Comparison of ENCODE assay signal across 22 cellular contexts in the genomic region with DNA sequence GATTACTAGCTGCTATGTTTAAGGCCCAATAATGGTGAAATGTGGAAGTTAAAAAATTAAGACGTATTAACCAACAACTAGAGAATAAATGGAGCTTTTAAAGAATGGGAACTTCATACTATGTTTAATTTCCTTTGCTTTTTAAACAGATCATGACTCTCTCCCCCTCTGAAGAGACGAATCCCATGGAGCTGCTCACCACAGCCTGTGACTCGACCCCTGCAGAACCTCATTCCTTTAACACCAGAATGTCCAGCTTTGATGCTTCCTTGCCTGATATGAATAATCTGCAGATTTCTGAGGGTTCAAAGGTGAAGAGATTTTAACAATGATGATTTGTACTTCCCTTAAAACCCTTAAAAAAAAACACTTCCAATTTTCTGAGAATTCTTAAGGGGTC. TPM values are rescaled to one million over a fixed set of nuclear protein-coding genes. Genes with fewer than 3 reads are reported as not detected.
DNase-seq lines count a peak whose midpoint lies in the region; ATAC-seq, FAIRE-seq and TF ChIP-seq lines count a peak whose summit lies in the region.
"Had no signal": no experiment of that assay in that cellular context is flagged by ENCODE, and none has a peak within 500 bp of the region (broad histone marks: within the 10 kb centered on the region; RNA-seq: fewer than 3 reads in every experiment).

No MANE protein-coding gene starts in this region.

- no peak for FAIRE-seq in endothelial cell of umbilical vein (lab: Jason Lieb, UNC)
- FAIRE-seq: GM12878 had no signal

- POLR2A ChIA-PET in endothelial cell of umbilical vein (lab: Charles Lee), result no interaction called here

- H3K9ac ChIP-seq in endothelial cell of umbilical vein (replicated peaks; ENCODE audit: extremely low read depth, insufficient read depth, low read length), result peak overlapping the region; percentile 86
- H3K9ac ChIP-seq in neuronal stem cell (ENCODE audit: low read depth, low read length, poor library complexity), result no peak overlapping the region

- H3K4ac ChIP-seq in neuronal stem cell (ENCODE audit: low read length), result no peak overlapping the region

- no peak for TF ChIP-seq POLR2A in heart left ventricle (IDR thresholded peaks at IDR 0.05)
- TF ChIP-seq POLR2A in endothelial cell of umbilical vein (IDR thresholded peaks at IDR 0.05; ENCODE audit: low read depth, low read length), result no peak
- no peak for TF ChIP-seq POLR2A in uterus (IDR thresholded peaks at IDR 0.05)

- no peak overlapping the region for H2BK5ac ChIP-seq in neuronal stem cell (ENCODE audit: low read length)

- H2AFZ ChIP-seq in endothelial cell of umbilical vein (ENCODE audit: low read depth, low read length), result no peak overlapping the region
- H2AFZ ChIP-seq in neuronal stem cell (ENCODE audit: low read length), result no peak overlapping the region

- H3K23ac ChIP-seq in neuronal stem cell (ENCODE audit: low read depth, low read length, poor library complexity), result no peak overlapping the region

- dilution Hi-C loops in endothelial cell of umbilical vein (cut with MboI; ENCODE audit: extremely low pct_ligation_motif_present, low sequenced_read_pairs), result no loop called here

- no peaks in the 10 kb centered on the region for H4K20me1 ChIP-seq in endothelial cell of umbilical vein (replicated peaks; ENCODE audit: control insufficient read depth, extremely low read depth, insufficient read depth, low read length)

- BruUV-seq in endothelial cell of umbilical vein (replicated peaks; lab: Mats Ljungman, UMichigan), result no TSS peak

- H2AK5ac ChIP-seq in neuronal stem cell (ENCODE audit: low read depth, low read length), result no peak overlapping the region

- H3K4me1 Mint-ChIP-seq in nephron, result peaks cover 31% of the 10 kb centered on the region
- no peaks in the 10 kb centered on the region for H3K4me1 Mint-ChIP-seq in activated naive CD4-positive, alpha-beta T cell treated with anti-CD3 and anti-CD28 coated beads for 36 hours (ENCODE audit: low read depth)

- intact Hi-C loops in heart left ventricle (cut with DNase I) (loop anchor here in 1 of 10 donors (5.0 kb wide), 1 partner anchor 40 kb away; no protein-coding TSS in a partner anchor), left ventricle myocardium superior (cut with micrococcal nuclease) (no loop called here), endothelial cell of umbilical vein (cut with micrococcal nuclease) (no loop called here), uterus (cut with DNase I; ENCODE audit: low total_unique reads) (no loop called here)
- intact Hi-C loops in activated naive CD4-positive, alpha-beta T cell treated with anti-CD3 and anti-CD28 coated beads for 36 hours (cut with micrococcal nuclease), result no loop called here

- H3K4me3 Mint-ChIP-seq in nephron, result no peak overlapping the region
- no peak overlapping the region for H3K4me3 Mint-ChIP-seq in activated naive CD4-positive, alpha-beta T cell treated with anti-CD3 and anti-CD28 coated beads for 36 hours
- H3K4me3 Mint-ChIP-seq: CD4-positive, alpha-beta T cell had no signal

- no peaks in the 10 kb centered on the region for H3K79me1 ChIP-seq in neuronal stem cell (ENCODE audit: low read depth, low read length)

- no peak overlapping the region for H4K8ac ChIP-seq in neuronal stem cell (ENCODE audit: low read depth, low read length)

- DNase-seq in heart left ventricle, result no peak
- no peak for DNase-seq in left ventricle myocardium superior
- no peak for DNase-seq in endothelial cell of umbilical vein (ENCODE audit: low read depth, low spot score)
- DNase-seq in uterus, result no peak
- DNase-seq in superior temporal gyrus (ENCODE audit: extremely low spot score), result no peak
- no peak for DNase-seq in neuronal stem cell (ENCODE audit: low spot score)
- no peak for DNase-seq in activated naive CD4-positive, alpha-beta T cell treated with anti-CD3 and anti-CD28 coated beads for 36 hours
- DNase-seq: activated CD4-positive, alpha-beta T cell treated with anti-CD3 and anti-CD28 coated beads for 1 hour; activated CD8-positive, alpha-beta memory T cell treated with anti-CD3 and anti-CD28 coated beads, Interleukin-2, amount 50 U/mL, for 48 hours; CD4-positive, alpha-beta T cell; MM.1S; spleen had no signal

- H3K36me3 Mint-ChIP-seq in nephron (ENCODE audit: low read depth), result peaks cover 10% of the 10 kb centered on the region
- H3K36me3 Mint-ChIP-seq in activated naive CD4-positive, alpha-beta T cell treated with anti-CD3 and anti-CD28 coated beads for 36 hours (ENCODE audit: low read depth), result peaks cover 2% of the 10 kb centered on the region
- H3K36me3 Mint-ChIP-seq: activated naive CD4-positive, alpha-beta T cell treated with anti-CD3 and anti-CD28 coated beads, Interleukin-2, amount 50 U/mL, for 72 hours had no signal

- no peaks in the 10 kb centered on the region for H3K9me3 Mint-ChIP-seq in nephron
- no peaks in the 10 kb centered on the region for H3K9me3 Mint-ChIP-seq in activated naive CD4-positive, alpha-beta T cell treated with anti-CD3 and anti-CD28 coated beads for 36 hours
- H3K9me3 Mint-ChIP-seq: activated naive CD4-positive, alpha-beta T cell treated with anti-CD3 and anti-CD28 coated beads, Interleukin-2, amount 50 U/mL, for 72 hours; CD4-positive, alpha-beta T cell had no signal

- 47 to 57% (median 50%) methylated on average over 3 of the region's 3 CpGs for WGBS in heart left ventricle, 4 donors
- no CpG with 5 or more reads among the region's 3 CpGs for WGBS in neuronal stem cell (ENCODE audit: extremely low coverage in 2 of 2, insufficient read length in 2 of 2, insufficient replicate concordance in 1 of 2), 2 donors

- H2BK12ac ChIP-seq in neuronal stem cell (ENCODE audit: low read length), result no peak overlapping the region

- H3K27ac ChIP-seq in heart left ventricle (peak overlapping the region; percentile 62 to 84 (median 76)), endothelial cell of umbilical vein (ENCODE audit: insufficient read depth, low read depth, low read length) (peak overlapping the region; percentile 86), uterus (peak overlapping the region; percentile 78 to 88), neuronal stem cell (replicated peaks; ENCODE audit: low read length) (no peak overlapping the region)
- H3K27ac ChIP-seq: 22Rv1, neutrophil, RWPE1 had no signal

- CTCF ChIA-PET in endothelial cell of umbilical vein (lab: Charles Lee), result interaction anchor here (0.8 to 3.8 kb wide), 2 partner anchors 16 to 26 kb away, joined by 3 to 31 read pairs; no protein-coding TSS in a partner anchor
- CTCF ChIA-PET in activated naive CD4-positive, alpha-beta T cell treated with anti-CD3 and anti-CD28 coated beads for 36 hours (lab: Charles Lee), result no interaction called here

- no peak overlapping the region for H3K18ac ChIP-seq in neuronal stem cell (ENCODE audit: low read length)

- H4K91ac ChIP-seq in neuronal stem cell (ENCODE audit: low read depth, low read length, poor library complexity), result no peak overlapping the region

- H3K9me3 ChIP-seq in heart left ventricle, result no peaks in the 10 kb centered on the region
- no peaks in the 10 kb centered on the region for H3K9me3 ChIP-seq in endothelial cell of umbilical vein (replicated peaks; ENCODE audit: control insufficient read depth, insufficient read depth, low read length)
- H3K9me3 ChIP-seq in uterus, result no peaks in the 10 kb centered on the region
- H3K9me3 ChIP-seq in neuronal stem cell (replicated peaks in 1 of 2; ENCODE audit: control insufficient read depth in 2 of 2, insufficient read depth in 1 of 2, low read depth in 1 of 2, low read length in 2 of 2), result no peaks in the 10 kb centered on the region
- H3K9me3 ChIP-seq: neutrophil, spleen had no signal

- TF ChIP-seq CTCF in heart left ventricle (IDR thresholded peaks at IDR 0.05) (no peak), endothelial cell of umbilical vein (IDR thresholded peaks at IDR 0.05; ENCODE audit: extremely low read depth in 1 of 2, insufficient read depth in 1 of 2, low read depth in 1 of 2, low read length in 2 of 2) (no peak), nephron (IDR thresholded peaks at IDR 0.05; ENCODE audit: unreplicated experiment in 3 of 3) (no peak), uterus (IDR thresholded peaks at IDR 0.05) (no peak)

- H3K79me2 ChIP-seq in endothelial cell of umbilical vein (ENCODE audit: control insufficient read depth, insufficient read depth, low read length), result peaks cover 22% of the 10 kb centered on the region

- H3K4me3 ChIP-seq in heart left ventricle, result peak overlapping the region in 2 of 12 donors; percentile 6 to 10
- peak overlapping the region; percentile 36 to 75 (median 43) for H3K4me3 ChIP-seq in endothelial cell of umbilical vein (replicated peaks in 1 of 3; ENCODE audit: insufficient read depth in 1 of 3, low read depth in 1 of 3, low read length in 3 of 3)
- H3K4me3 ChIP-seq in uterus, result no peak overlapping the region
- no peak overlapping the region for H3K4me3 ChIP-seq in neuronal stem cell (ENCODE audit: low read length in 2 of 2)
- H3K4me3 ChIP-seq: GM12878, spleen had no signal

- H3K27me3 ChIP-seq in heart left ventricle (no peaks in the 10 kb centered on the region), endothelial cell of umbilical vein (ENCODE audit: control insufficient read depth in 2 of 2, insufficient read depth in 2 of 2, low read length in 2 of 2) (no peaks in the 10 kb centered on the region), uterus (no peaks in the 10 kb centered on the region), neuronal stem cell (ENCODE audit: control insufficient read depth in 3 of 3, insufficient read depth in 3 of 3, low read depth in 1 of 3, low read length in 3 of 3) (no peaks in the 10 kb centered on the region)
- H3K27me3 ChIP-seq: neutrophil, spleen had no signal

- no peaks in the 10 kb centered on the region for H3K9me1 ChIP-seq in endothelial cell of umbilical vein (replicated peaks; ENCODE audit: control insufficient read depth, extremely low read depth, insufficient read depth, low read length)

- H3K4me1 ChIP-seq in heart left ventricle, result peaks cover 9 to 89% (median 57%) of the 10 kb centered on the region in 12 donors
- H3K4me1 ChIP-seq in endothelial cell of umbilical vein (ENCODE audit: control insufficient read depth, extremely low read depth, insufficient read depth, low read length), result peaks cover 74% of the 10 kb centered on the region
- no peaks in the 10 kb centered on the region for H3K4me1 ChIP-seq in uterus
- H3K4me1 ChIP-seq in neuronal stem cell (ENCODE audit: control insufficient read depth in 2 of 2, insufficient read depth in 1 of 2, low read depth in 1 of 2, low read length in 2 of 2), result no peaks in the 10 kb centered on the region

- peak overlapping the region; percentile 84 to 90 (median 87) for H3K27ac Mint-ChIP-seq in nephron
- H3K27ac Mint-ChIP-seq in activated naive CD4-positive, alpha-beta T cell treated with anti-CD3 and anti-CD28 coated beads for 36 hours, result no peak overlapping the region
- H3K27ac Mint-ChIP-seq: activated naive CD4-positive, alpha-beta T cell treated with anti-CD3 and anti-CD28 coated beads, Interleukin-2, amount 50 U/mL, for 72 hours; CD4-positive, alpha-beta T cell had no signal

- H3K14ac ChIP-seq in neuronal stem cell (ENCODE audit: low read length), result no peak overlapping the region

- H3K36me3 ChIP-seq in heart left ventricle (peaks cover 0 to 69% (median 31%) of the 10 kb centered on the region in 9 donors), endothelial cell of umbilical vein (ENCODE audit: control insufficient read depth in 2 of 2, extremely low read depth in 1 of 2, insufficient read depth in 2 of 2, low read length in 2 of 2) (peaks cover 0 to 10% of the 10 kb centered on the region in 2 experiments), uterus (no peaks in the 10 kb centered on the region), neuronal stem cell (replicated peaks in 1 of 2; ENCODE audit: control insufficient read depth in 2 of 2, insufficient read depth in 2 of 2, low read length in 2 of 2) (peaks cover 0 to 4% of the 10 kb centered on the region in 2 donors)

- no peak overlapping the region for H2BK120ac ChIP-seq in neuronal stem cell (ENCODE audit: low read depth, low read length)

- no peak overlapping the region for H2BK15ac ChIP-seq in neuronal stem cell (ENCODE audit: low read length)

- H3K4me2 ChIP-seq in endothelial cell of umbilical vein (ENCODE audit: insufficient read depth, low read length) (peak overlapping the region; percentile 93), neuronal stem cell (ENCODE audit: insufficient read depth, low read length, poor library complexity, severe bottlenecking) (no peak overlapping the region)

- ATAC-seq in heart left ventricle, result no peak
- no peak for ATAC-seq in left ventricle myocardium superior
- ATAC-seq: activated naive CD4-positive, alpha-beta T cell treated with anti-CD3 and anti-CD28 coated beads, Interleukin-2, amount 50 U/mL, for 72 hours; GM12878 had no signal

- H3K27me3 Mint-ChIP-seq in nephron (ENCODE audit: low read depth), result no peaks in the 10 kb centered on the region
- H3K27me3 Mint-ChIP-seq in activated naive CD4-positive, alpha-beta T cell treated with anti-CD3 and anti-CD28 coated beads for 36 hours (ENCODE audit: low read depth), result no peaks in the 10 kb centered on the region
- H3K27me3 Mint-ChIP-seq: CD4-positive, alpha-beta T cell had no signal

RNA-seq across cellular contexts. Expression of gene ZAR1L, which starts 53.0 kb away (rescaled TPM):
- not detected for total RNA-seq in heart left ventricle
- not detected for polyA plus RNA-seq in heart left ventricle
- total RNA-seq in left ventricle myocardium superior, result not detected
- not detected in 2 replicates for total RNA-seq in endothelial cell of umbilical vein
- polyA plus RNA-seq in endothelial cell of umbilical vein, result 0.05 TPM in 1 of 2 replicates, not detected in the other
- not detected in 2 replicates for polyA plus RNA-seq in endothelial cell of umbilical vein (2011; cell fraction: cytosol; rRNA removed)
- polyA plus RNA-seq in endothelial cell of umbilical vein (2011; cell fraction: nucleus; rRNA removed), result not detected in 2 replicates
- not detected in 2 replicates for polyA plus RNA-seq in endothelial cell of umbilical vein (2012)
- polyA minus RNA-seq in endothelial cell of umbilical vein, result not detected in 2 replicates
- polyA minus RNA-seq in endothelial cell of umbilical vein (2011; cell fraction: cytosol; rRNA and poly(A)+ RNA removed), result not detected
- polyA minus RNA-seq in endothelial cell of umbilical vein (2011; cell fraction: nucleus; rRNA and poly(A)+ RNA removed), result not detected in 2 replicates
- total RNA-seq in uterus, result not detected
- polyA plus RNA-seq in neuronal stem cell (2013, experiment 1 of 2), result 0.11 TPM
- 0.11 TPM for polyA plus RNA-seq in neuronal stem cell (2013, experiment 2 of 2)
- not detected for total RNA-seq in activated naive CD4-positive, alpha-beta T cell treated with anti-CD3 and anti-CD28 coated beads for 36 hours
- total RNA-seq: activated naive CD4-positive, alpha-beta T cell treated with anti-CD3 and anti-CD28 coated beads, Interleukin-2, amount 50 U/mL, for 72 hours; CD4-positive, alpha-beta T cell; cerebellum; epithelial cell of proximal tubule; left colon; spleen; T-helper 2 cell treated with Interferon-gamma antibody and Interleukin-4, amounts not matched to agents 100 ng/mL and 5 ng/mL, for 36 hours had no signal

RNA-seq across cellular contexts. Expression of gene BRCA2, which starts 53.1 kb away (rescaled TPM):
- 1 to 10 TPM in 2 of 9 donors, under 1 TPM in 7; 0.13 to 5.2 (median 0.42) TPM for total RNA-seq in heart left ventricle
- under 1 TPM; 0.04 to 0.12 TPM for polyA plus RNA-seq in heart left ventricle
- total RNA-seq in left ventricle myocardium superior, result 0.64 TPM
- 16.1 and 17.5 TPM in 2 replicates for total RNA-seq in endothelial cell of umbilical vein
- polyA plus RNA-seq in endothelial cell of umbilical vein, result 1.3 and 2.9 TPM in 2 replicates
- 4.1 and 4.3 TPM in 2 replicates for polyA plus RNA-seq in endothelial cell of umbilical vein (2011; cell fraction: cytosol; rRNA removed)
- polyA plus RNA-seq in endothelial cell of umbilical vein (2011; cell fraction: nucleus; rRNA removed), result 12.9 and 15.2 TPM in 2 replicates
- 2.7 and 7.9 TPM in 2 replicates for polyA plus RNA-seq in endothelial cell of umbilical vein (2012)
- 5.6 and 9.6 TPM in 2 replicates for polyA minus RNA-seq in endothelial cell of umbilical vein
- 6.7 TPM for polyA minus RNA-seq in endothelial cell of umbilical vein (2011; cell fraction: cytosol; rRNA and poly(A)+ RNA removed)
- polyA minus RNA-seq in endothelial cell of umbilical vein (2011; cell fraction: nucleus; rRNA and poly(A)+ RNA removed), result 10.8 and 16.1 TPM in 2 replicates
- total RNA-seq in uterus, result 10 to 100 TPM in 1 of 4 donors, 1 to 10 TPM in 1, under 1 TPM in 2; 0.26 to 11.5 (median 0.89) TPM
- 5.9 TPM for polyA plus RNA-seq in neuronal stem cell (2013, experiment 1 of 2)
- polyA plus RNA-seq in neuronal stem cell (2013, experiment 2 of 2), result 5.6 TPM
- 10 to 100 TPM; 17.3 to 21.3 TPM for total RNA-seq in activated naive CD4-positive, alpha-beta T cell treated with anti-CD3 and anti-CD28 coated beads for 36 hours

Comparison
In these comparisons a context has a peak if more than half of its experiments do, and no peak if none do; other contexts are left out.
1. H3K4me3 ChIP-seq: peak in endothelial cell of umbilical vein (3 of 3); none in uterus (0 of 2) and neuronal stem cell (0 of 2).